In the genomic region with DNA sequence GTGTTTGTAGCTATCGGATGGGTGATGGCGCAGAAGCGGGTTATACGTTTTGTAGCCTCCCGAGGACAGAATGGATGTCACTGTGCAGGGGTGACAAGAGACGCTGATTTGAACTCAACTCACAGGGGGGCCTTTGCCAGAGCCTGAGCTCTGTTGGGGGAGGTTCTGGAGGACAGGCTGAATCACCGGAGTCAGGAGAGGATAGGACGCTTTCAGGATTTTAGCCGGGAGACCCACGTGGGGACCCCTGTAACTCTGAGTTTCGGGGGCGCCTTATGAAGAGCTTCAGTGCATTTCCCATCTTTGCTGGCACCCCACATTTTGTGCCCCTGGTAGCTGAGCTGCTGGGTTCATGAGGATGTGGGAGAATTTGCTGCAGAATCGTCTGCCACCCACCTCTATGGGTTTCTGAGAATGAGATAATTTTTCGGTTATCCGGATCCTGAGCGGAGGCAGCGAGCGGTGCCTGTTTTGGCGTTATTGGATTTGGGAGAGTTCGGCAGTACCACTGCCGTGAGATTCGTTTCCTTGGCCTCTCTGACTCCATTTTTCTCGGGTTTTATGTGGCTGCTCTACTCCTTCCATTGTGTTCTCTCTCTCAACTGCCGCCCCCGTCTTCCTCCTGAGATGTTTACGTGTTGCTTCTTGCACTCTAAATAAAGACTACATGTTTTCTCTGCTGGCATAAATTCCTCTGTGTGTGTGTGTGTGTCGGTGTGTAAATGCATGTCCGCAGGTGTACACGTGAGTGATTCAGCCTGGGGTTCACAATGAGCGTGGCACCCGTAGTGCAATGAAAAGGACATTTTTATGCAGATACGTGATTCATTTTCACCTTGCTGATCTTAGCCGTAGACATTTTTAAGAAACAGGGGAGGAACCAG, we compare ENCODE assay signal across 14 cellular contexts.
DNase-seq lines count a peak whose midpoint lies in the region; ATAC-seq, FAIRE-seq and TF ChIP-seq lines count a peak whose summit lies in the region.
"Had no signal": no experiment of that assay in that cellular context is flagged by ENCODE, and none has a peak within 500 bp of the region (broad histone marks: within the 10 kb centered on the region; RNA-seq: fewer than 3 reads in every experiment).

No MANE protein-coding gene starts in this region.

- H3K9me3 ChIP-seq in Caco-2: no peaks in the 10 kb centered on the region
- no peaks in the 10 kb centered on the region for H3K9me3 ChIP-seq in adipocyte (ENCODE audit: control insufficient read depth, low read length)
- no peaks in the 10 kb centered on the region for H3K9me3 ChIP-seq in prostate gland
- no peaks in the 10 kb centered on the region for H3K9me3 ChIP-seq in pancreas

- in situ Hi-C loops in G401 (cut with HindIII; ENCODE audit: low sequenced_read_pairs): no loop called here

- no TSS peak for BruUV-seq in Caco-2 (replicated peaks; lab: Mats Ljungman, UMichigan)

- peaks cover 11% of the 10 kb centered on the region for H3K27me3 Mint-ChIP-seq in Caco-2 (ENCODE audit: insufficient read depth, unreplicated experiment)
- H3K27me3 Mint-ChIP-seq: stimulated activated naive CD8-positive, alpha-beta T cell treated with anti-CD3 and anti-CD28 coated beads, Interleukin-15, Interleukin-2, amounts not matched to agents 100 ng/mL and 50 ng/mL, for 24 hours had no signal

- TF ChIP-seq POLR2A in prostate gland (IDR thresholded peaks at IDR 0.05): no peak

- FAIRE-seq in pancreas (lab: Jason Lieb, UNC): no peak
- FAIRE-seq: GM12892 had no signal

- peaks cover 7% of the 10 kb centered on the region for H3K4me1 Mint-ChIP-seq in Caco-2 (ENCODE audit: low read depth, unreplicated experiment)
- H3K4me1 Mint-ChIP-seq: immature natural killer cell had no signal

- H3K36me3 ChIP-seq in Caco-2 (ENCODE audit: control insufficient read depth, insufficient read depth, low read length) (no peaks in the 10 kb centered on the region), adipocyte (ENCODE audit: control insufficient read depth, insufficient read depth, low read length, severe bottlenecking) (no peaks in the 10 kb centered on the region), prostate gland (no peaks in the 10 kb centered on the region), pancreas (no peaks in the 10 kb centered on the region)

- H3K4me3 ChIP-seq in Caco-2 (ENCODE audit: low read depth, low read length) (peak overlapping the region; percentile 26), adipocyte (ENCODE audit: low read length) (peak overlapping the region; percentile 80), prostate gland (peak overlapping the region; percentile 19 to 28), pancreas (peak overlapping the region in 1 of 4 donors; percentile 22)

- DNase-seq in Caco-2: no peak
- no peak for DNase-seq in adipocyte (ENCODE audit: low read depth)
- DNase-seq in foreskin keratinocyte: no peak
- DNase-seq in prostate gland (ENCODE audit: low spot score): no peak
- no peak for DNase-seq in G401 (ENCODE audit: low spot score)
- no peak for DNase-seq in pancreas
- no peak for DNase-seq in NCI-H187 treated with DMSO at 0.1 percent for 48 hours (lab: John Stamatoyannopoulos, UW)
- DNase-seq: activated CD8-positive, alpha-beta T cell treated with anti-CD3 and anti-CD28 coated beads, Interleukin-2, amount 10 ng/mL, durations not matched to agents 7 days and 5 days; CD8-positive, alpha-beta T cell; immature natural killer cell; NCI-H1436 treated with DMSO at 0.1 percent for 48 hours had no signal

- H3K9me3 Mint-ChIP-seq in Caco-2 (ENCODE audit: unreplicated experiment): no peaks in the 10 kb centered on the region
- H3K9me3 Mint-ChIP-seq: CD8-positive, alpha-beta T cell; immature natural killer cell; stimulated activated naive CD8-positive, alpha-beta T cell treated with anti-CD3 and anti-CD28 coated beads, Interleukin-15, Interleukin-2, amounts not matched to agents 100 ng/mL and 50 ng/mL, for 24 hours had no signal

- ATAC-seq in foreskin keratinocyte (no peak), GM18868 (IDR thresholded peaks at IDR 0.05; ENCODE audit: unreplicated experiment) (no peak), pancreas (no peak)
- ATAC-seq: activated CD8-positive, alpha-beta T cell treated with anti-CD3 and anti-CD28 coated beads, Interleukin-2, amount 10 ng/mL, durations not matched to agents 7 days and 5 days; CD8-positive, alpha-beta T cell had no signal

- no peaks in the 10 kb centered on the region for H3K27me3 ChIP-seq in Caco-2 (replicated peaks; ENCODE audit: control insufficient read depth, insufficient read depth, low read length)
- peaks cover 8% of the 10 kb centered on the region for H3K27me3 ChIP-seq in adipocyte (replicated peaks; ENCODE audit: control insufficient read depth, insufficient read depth, low read length)
- H3K27me3 ChIP-seq in foreskin keratinocyte: no peaks in the 10 kb centered on the region
- H3K27me3 ChIP-seq in prostate gland (replicated peaks; ENCODE audit: insufficient read depth): no peaks in the 10 kb centered on the region
- no peaks in the 10 kb centered on the region for H3K27me3 ChIP-seq in pancreas

- peak overlapping the region; percentile 65 for H3K9ac ChIP-seq in adipocyte (ENCODE audit: low read length)

- intact Hi-C loops in Caco-2 (cut with micrococcal nuclease; ENCODE audit: unreplicated experiment) (no loop called here), prostate gland (cut with DNase I) (loop anchor here (5.0 to 10.0 kb wide), 2 partner anchors 80 to 178 kb away; partner anchors contain the start of gene STOX2), pancreas (cut with DNase I) (no loop called here)

- POLR2A ChIA-PET in Caco-2 (lab: Charles Lee): interaction anchor here (0.9 to 1.1 kb wide), 2 partner anchors 21 to 27 kb away, joined by 4 to 5 read pairs; no protein-coding TSS in a partner anchor

- CTCF ChIA-PET in Caco-2 (lab: Charles Lee): interaction anchor here (1.0 kb wide), 1 partner anchor 180 kb away, joined by 3 read pairs; no protein-coding TSS in a partner anchor

- peak overlapping the region; percentile 92 for H3K27ac ChIP-seq in foreskin keratinocyte
- H3K27ac ChIP-seq in prostate gland: peak overlapping the region; percentile 8 to 31
- peak overlapping the region in 2 of 4 donors; percentile 26 to 42 for H3K27ac ChIP-seq in pancreas

- H3K4me1 ChIP-seq in Caco-2 (no peaks in the 10 kb centered on the region), adipocyte (ENCODE audit: control insufficient read depth, insufficient read depth, low read length) (peaks cover 28% of the 10 kb centered on the region), foreskin keratinocyte (peaks cover 7% of the 10 kb centered on the region), prostate gland (replicated peaks) (no peaks in the 10 kb centered on the region), pancreas (no peaks in the 10 kb centered on the region)

- H3K36me3 Mint-ChIP-seq in Caco-2 (ENCODE audit: insufficient read depth, unreplicated experiment): no peaks in the 10 kb centered on the region
- H3K36me3 Mint-ChIP-seq: CD8-positive, alpha-beta T cell; immature natural killer cell had no signal

- H3K27ac Mint-ChIP-seq in Caco-2 (ENCODE audit: unreplicated experiment): no peak overlapping the region
- H3K27ac Mint-ChIP-seq: activated CD8-positive, alpha-beta T cell treated with anti-CD3 and anti-CD28 coated beads, Interleukin-2, amount 10 ng/mL, durations not matched to agents 7 days and 5 days; CD8-positive, alpha-beta T cell; immature natural killer cell; stimulated activated naive CD8-positive, alpha-beta T cell treated with anti-CD3 and anti-CD28 coated beads, Interleukin-15, Interleukin-2, amounts not matched to agents 100 ng/mL and 50 ng/mL, for 24 hours had no signal

- no peak overlapping the region for H3K4me3 Mint-ChIP-seq in Caco-2 (ENCODE audit: unreplicated experiment)
- H3K4me3 Mint-ChIP-seq: activated CD8-positive, alpha-beta T cell treated with anti-CD3 and anti-CD28 coated beads, Interleukin-2, amount 10 ng/mL, durations not matched to agents 7 days and 5 days; CD8-positive, alpha-beta T cell; immature natural killer cell; stimulated activated naive CD8-positive, alpha-beta T cell treated with anti-CD3 and anti-CD28 coated beads, Interleukin-15, Interleukin-2, amounts not matched to agents 100 ng/mL and 50 ng/mL, for 24 hours had no signal

- TF ChIP-seq CTCF in Caco-2 (IDR thresholded peaks at IDR 0.05; ENCODE audit: insufficient read depth in 1 of 2, low read depth in 1 of 2, low read length in 1 of 2, severe bottlenecking in 1 of 2, unreplicated experiment in 1 of 2) (no peak), foreskin keratinocyte (conservative IDR thresholded peaks at IDR 0.05) (no peak), prostate gland (IDR thresholded peaks at IDR 0.05) (no peak), pancreas (IDR thresholded peaks at IDR 0.05) (no peak)

- WGBS in prostate gland: 69% methylated on average over 32 of the region's 33 CpGs
- 86% methylated on average over 33 of the region's 33 CpGs for WGBS in pancreas, 2 donors
